In the genomic region with DNA sequence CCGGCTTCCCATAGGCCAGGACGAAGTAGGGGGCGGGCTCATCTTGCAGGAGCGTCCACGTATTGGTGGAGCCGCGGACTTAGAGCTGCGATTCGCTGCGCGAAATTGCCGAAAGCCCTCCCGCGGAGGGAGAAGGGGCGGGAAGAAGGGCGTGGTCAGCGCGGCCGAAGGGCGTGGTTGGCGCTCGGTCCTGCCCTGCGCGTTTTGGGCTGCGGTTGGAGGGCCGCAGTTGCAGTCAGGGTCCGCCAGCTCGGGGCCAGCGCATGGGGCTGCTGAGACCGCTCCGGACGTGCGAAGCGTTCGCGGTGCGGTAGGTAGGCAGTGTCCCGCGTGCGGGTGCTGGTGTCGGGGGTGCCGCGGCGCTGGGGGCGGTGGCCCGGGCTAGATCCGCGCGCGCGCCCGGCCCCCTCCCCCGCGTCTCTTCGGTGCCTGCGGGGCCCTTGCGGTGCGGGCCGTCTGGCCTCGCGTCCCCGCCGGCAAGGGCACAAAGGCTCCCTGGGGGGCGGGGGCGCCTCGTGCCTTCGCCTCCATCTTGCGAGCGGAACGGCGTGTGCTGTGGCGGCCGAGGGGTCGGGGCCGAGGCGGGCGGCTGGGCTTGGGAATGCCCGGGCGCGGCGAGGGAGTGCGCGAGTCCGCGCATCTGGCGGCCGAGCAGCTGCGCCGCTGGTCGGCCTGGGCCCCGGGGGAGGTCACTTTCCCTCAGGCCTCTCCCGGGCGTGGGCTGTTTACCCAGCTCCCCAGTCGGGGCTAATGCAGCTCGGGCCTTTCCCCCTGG, we compare ENCODE assay signal across 1 cellular context.
A peak's percentile ranks its signal among the peaks of the same experiment; 100 is the strongest.
TF ChIP-seq lines count a peak whose summit lies in the region.

A gene with protein sequence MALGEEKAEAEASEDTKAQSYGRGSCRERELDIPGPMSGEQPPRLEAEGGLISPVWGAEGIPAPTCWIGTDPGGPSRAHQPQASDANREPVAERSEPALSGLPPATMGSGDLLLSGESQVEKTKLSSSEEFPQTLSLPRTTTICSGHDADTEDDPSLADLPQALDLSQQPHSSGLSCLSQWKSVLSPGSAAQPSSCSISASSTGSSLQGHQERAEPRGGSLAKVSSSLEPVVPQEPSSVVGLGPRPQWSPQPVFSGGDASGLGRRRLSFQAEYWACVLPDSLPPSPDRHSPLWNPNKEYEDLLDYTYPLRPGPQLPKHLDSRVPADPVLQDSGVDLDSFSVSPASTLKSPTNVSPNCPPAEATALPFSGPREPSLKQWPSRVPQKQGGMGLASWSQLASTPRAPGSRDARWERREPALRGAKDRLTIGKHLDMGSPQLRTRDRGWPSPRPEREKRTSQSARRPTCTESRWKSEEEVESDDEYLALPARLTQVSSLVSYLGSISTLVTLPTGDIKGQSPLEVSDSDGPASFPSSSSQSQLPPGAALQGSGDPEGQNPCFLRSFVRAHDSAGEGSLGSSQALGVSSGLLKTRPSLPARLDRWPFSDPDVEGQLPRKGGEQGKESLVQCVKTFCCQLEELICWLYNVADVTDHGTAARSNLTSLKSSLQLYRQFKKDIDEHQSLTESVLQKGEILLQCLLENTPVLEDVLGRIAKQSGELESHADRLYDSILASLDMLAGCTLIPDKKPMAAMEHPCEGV (plus strand): TSS at position 202 of the 775 bp plus-strand sequence. CDS start 13,029 bp downstream, outside the sequence.

TF ChIP-seq in K562, 482 proteins besides CTCF, POLR2A, EP300 and RAD21 (continued from another document and continues in another):
- TF ChIP-seq, protein P1, sequence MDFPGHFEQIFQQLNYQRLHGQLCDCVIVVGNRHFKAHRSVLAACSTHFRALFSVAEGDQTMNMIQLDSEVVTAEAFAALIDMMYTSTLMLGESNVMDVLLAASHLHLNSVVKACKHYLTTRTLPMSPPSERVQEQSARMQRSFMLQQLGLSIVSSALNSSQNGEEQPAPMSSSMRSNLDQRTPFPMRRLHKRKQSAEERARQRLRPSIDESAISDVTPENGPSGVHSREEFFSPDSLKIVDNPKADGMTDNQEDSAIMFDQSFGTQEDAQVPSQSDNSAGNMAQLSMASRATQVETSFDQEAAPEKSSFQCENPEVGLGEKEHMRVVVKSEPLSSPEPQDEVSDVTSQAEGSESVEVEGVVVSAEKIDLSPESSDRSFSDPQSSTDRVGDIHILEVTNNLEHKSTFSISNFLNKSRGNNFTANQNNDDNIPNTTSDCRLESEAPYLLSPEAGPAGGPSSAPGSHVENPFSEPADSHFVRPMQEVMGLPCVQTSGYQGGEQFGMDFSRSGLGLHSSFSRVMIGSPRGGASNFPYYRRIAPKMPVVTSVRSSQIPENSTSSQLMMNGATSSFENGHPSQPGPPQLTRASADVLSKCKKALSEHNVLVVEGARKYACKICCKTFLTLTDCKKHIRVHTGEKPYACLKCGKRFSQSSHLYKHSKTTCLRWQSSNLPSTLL (IDR thresholded peaks at IDR 0.05), result no peak
- TF ChIP-seq FOXA1 (IDR thresholded peaks at IDR 0.05; ENCODE audit: borderline replicate concordance) (no peak), DACH1 (IDR thresholded peaks at IDR 0.05; ENCODE audit: partially characterized antibody) (no peak), ZEB2 (IDR thresholded peaks at IDR 0.05) (no peak), CBX1 (IDR thresholded peaks at IDR 0.05; ENCODE audit: low read depth) (0 out of 2 replicates have a peak, but pooled peaks have one; percentile 8), DIDO1 (tag; IDR thresholded peaks at IDR 0.05; ENCODE audit: low read depth) (no peak), HEY1 (CRISPR knock-in tag; IDR thresholded peaks at IDR 0.05; ENCODE audit: borderline replicate concordance) (no peak), ZNF764 (CRISPR knock-in tag; IDR thresholded peaks at IDR 0.05; ENCODE audit: low read depth) (no peak), EWSR1 (IDR thresholded peaks at IDR 0.05; ENCODE audit: borderline replicate concordance, low read depth, partially characterized antibody) (no peak), KDM2B (CRISPR knock-in tag; IDR thresholded peaks at IDR 0.05) (no peak), NFIC (IDR thresholded peaks at IDR 0.05) (peak; percentile 55), ESRRB (CRISPR knock-in tag; IDR thresholded peaks at IDR 0.05; ENCODE audit: borderline replicate concordance) (no peak), EP400 (IDR thresholded peaks at IDR 0.05) (no peak; the same call in 1 of the 2 replicates), SNIP1 (IDR thresholded peaks at IDR 0.05; ENCODE audit: low read depth) (no peak), BDP1 (IDR thresholded peaks at IDR 0.05; ENCODE audit: insufficient read depth, insufficient read length) (no peak), PHTF2 (CRISPR knock-in tag; IDR thresholded peaks at IDR 0.05) (no peak), ZC3H11A (IDR thresholded peaks at IDR 0.05; ENCODE audit: low read depth, low read length) (no peak), NFXL1 (CRISPR knock-in tag; IDR thresholded peaks at IDR 0.05) (no peak), CEBPG (CRISPR knock-in tag; IDR thresholded peaks at IDR 0.05) (no peak), CEBPG (tag; conservative IDR thresholded peaks at IDR 0.05 in 1 of 2, IDR thresholded peaks at IDR 0.05 in 1 of 2) (no peak), ZNF778 (CRISPR knock-in tag; IDR thresholded peaks at IDR 0.05) (no peak), ZC3H8 (IDR thresholded peaks at IDR 0.05) (no peak), WHSC1 (IDR thresholded peaks at IDR 0.05; ENCODE audit: low read length) (no peak), KLF6 (CRISPR knock-in tag; IDR thresholded peaks at IDR 0.05; ENCODE audit: borderline replicate concordance) (no peak), NFRKB (IDR thresholded peaks at IDR 0.05; ENCODE audit: low read depth) (no peak), SMARCE1 (IDR thresholded peaks at IDR 0.05) (no peak), IFI16 (CRISPR knock-in tag; IDR thresholded peaks at IDR 0.05) (no peak), CCAR2 (IDR thresholded peaks at IDR 0.05; ENCODE audit: low read depth, low read length) (no peak), ZNF347 (CRISPR knock-in tag; IDR thresholded peaks at IDR 0.05; ENCODE audit: low read depth) (no peak), CCNT2 (IDR thresholded peaks at IDR 0.05; ENCODE audit: borderline replicate concordance, extremely low read depth, insufficient read length, low read depth, low read length) (peak; percentile 86), KDM4B (IDR thresholded peaks at IDR 0.05; ENCODE audit: borderline replicate concordance in 2 of 2, low read depth in 1 of 2) (no peak)
- TF ChIP-seq, protein P2, sequence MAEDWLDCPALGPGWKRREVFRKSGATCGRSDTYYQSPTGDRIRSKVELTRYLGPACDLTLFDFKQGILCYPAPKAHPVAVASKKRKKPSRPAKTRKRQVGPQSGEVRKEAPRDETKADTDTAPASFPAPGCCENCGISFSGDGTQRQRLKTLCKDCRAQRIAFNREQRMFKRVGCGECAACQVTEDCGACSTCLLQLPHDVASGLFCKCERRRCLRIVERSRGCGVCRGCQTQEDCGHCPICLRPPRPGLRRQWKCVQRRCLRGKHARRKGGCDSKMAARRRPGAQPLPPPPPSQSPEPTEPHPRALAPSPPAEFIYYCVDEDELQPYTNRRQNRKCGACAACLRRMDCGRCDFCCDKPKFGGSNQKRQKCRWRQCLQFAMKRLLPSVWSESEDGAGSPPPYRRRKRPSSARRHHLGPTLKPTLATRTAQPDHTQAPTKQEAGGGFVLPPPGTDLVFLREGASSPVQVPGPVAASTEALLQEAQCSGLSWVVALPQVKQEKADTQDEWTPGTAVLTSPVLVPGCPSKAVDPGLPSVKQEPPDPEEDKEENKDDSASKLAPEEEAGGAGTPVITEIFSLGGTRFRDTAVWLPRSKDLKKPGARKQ (CRISPR knock-in tag; IDR thresholded peaks at IDR 0.05), result no peak
- TF ChIP-seq, protein P3, sequence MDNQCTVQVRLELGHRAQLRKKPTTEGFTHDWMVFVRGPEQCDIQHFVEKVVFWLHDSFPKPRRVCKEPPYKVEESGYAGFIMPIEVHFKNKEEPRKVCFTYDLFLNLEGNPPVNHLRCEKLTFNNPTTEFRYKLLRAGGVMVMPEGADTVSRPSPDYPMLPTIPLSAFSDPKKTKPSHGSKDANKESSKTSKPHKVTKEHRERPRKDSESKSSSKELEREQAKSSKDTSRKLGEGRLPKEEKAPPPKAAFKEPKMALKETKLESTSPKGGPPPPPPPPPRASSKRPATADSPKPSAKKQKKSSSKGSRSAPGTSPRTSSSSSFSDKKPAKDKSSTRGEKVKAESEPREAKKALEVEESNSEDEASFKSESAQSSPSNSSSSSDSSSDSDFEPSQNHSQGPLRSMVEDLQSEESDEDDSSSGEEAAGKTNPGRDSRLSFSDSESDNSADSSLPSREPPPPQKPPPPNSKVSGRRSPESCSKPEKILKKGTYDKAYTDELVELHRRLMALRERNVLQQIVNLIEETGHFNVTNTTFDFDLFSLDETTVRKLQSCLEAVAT (IDR thresholded peaks at IDR 0.05), result no peak; a peak in 2 of 4 replicates
- TF ChIP-seq, protein P4, sequence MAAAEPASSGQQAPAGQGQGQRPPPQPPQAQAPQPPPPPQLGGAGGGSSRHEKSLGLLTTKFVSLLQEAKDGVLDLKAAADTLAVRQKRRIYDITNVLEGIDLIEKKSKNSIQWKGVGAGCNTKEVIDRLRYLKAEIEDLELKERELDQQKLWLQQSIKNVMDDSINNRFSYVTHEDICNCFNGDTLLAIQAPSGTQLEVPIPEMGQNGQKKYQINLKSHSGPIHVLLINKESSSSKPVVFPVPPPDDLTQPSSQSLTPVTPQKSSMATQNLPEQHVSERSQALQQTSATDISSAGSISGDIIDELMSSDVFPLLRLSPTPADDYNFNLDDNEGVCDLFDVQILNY (CRISPR knock-in tag; IDR thresholded peaks at IDR 0.05), result no peak
- TF ChIP-seq, protein P5, sequence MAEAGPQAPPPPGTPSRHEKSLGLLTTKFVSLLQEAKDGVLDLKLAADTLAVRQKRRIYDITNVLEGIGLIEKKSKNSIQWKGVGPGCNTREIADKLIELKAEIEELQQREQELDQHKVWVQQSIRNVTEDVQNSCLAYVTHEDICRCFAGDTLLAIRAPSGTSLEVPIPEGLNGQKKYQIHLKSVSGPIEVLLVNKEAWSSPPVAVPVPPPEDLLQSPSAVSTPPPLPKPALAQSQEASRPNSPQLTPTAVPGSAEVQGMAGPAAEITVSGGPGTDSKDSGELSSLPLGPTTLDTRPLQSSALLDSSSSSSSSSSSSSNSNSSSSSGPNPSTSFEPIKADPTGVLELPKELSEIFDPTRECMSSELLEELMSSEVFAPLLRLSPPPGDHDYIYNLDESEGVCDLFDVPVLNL (CRISPR knock-in tag; IDR thresholded peaks at IDR 0.05; ENCODE audit: low read depth), result 0 out of 2 replicates have a peak, but pooled peaks have one; percentile 55
- TF ChIP-seq, protein P6, sequence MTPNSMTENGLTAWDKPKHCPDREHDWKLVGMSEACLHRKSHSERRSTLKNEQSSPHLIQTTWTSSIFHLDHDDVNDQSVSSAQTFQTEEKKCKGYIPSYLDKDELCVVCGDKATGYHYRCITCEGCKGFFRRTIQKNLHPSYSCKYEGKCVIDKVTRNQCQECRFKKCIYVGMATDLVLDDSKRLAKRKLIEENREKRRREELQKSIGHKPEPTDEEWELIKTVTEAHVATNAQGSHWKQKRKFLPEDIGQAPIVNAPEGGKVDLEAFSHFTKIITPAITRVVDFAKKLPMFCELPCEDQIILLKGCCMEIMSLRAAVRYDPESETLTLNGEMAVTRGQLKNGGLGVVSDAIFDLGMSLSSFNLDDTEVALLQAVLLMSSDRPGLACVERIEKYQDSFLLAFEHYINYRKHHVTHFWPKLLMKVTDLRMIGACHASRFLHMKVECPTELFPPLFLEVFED (CRISPR knock-in tag; conservative IDR thresholded peaks at IDR 0.05), result no peak
- TF ChIP-seq, protein P7, sequence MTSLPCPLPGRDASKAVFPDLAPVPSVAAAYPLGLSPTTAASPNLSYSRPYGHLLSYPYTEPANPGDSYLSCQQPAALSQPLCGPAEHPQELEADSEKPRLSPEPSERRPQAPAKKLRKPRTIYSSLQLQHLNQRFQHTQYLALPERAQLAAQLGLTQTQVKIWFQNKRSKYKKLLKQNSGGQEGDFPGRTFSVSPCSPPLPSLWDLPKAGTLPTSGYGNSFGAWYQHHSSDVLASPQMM (CRISPR knock-in tag; IDR thresholded peaks at IDR 0.05), result no peak
- TF ChIP-seq, protein P8, sequence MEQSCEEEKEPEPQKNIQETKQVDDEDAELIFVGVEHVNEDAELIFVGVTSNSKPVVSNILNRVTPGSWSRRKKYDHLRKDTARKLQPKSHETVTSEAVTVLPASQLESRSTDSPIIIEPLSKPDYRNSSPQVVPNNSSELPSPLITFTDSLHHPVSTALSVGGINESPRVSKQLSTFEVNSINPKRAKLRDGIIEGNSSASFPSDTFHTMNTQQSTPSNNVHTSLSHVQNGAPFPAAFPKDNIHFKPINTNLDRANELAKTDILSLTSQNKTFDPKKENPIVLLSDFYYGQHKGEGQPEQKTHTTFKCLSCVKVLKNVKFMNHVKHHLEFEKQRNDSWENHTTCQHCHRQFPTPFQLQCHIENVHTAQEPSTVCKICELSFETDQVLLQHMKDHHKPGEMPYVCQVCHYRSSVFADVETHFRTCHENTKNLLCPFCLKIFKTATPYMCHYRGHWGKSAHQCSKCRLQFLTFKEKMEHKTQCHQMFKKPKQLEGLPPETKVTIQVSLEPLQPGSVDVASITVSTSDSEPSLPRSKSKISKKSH (CRISPR knock-in tag; IDR thresholded peaks at IDR 0.05), result no peak
- TF ChIP-seq, protein P9, sequence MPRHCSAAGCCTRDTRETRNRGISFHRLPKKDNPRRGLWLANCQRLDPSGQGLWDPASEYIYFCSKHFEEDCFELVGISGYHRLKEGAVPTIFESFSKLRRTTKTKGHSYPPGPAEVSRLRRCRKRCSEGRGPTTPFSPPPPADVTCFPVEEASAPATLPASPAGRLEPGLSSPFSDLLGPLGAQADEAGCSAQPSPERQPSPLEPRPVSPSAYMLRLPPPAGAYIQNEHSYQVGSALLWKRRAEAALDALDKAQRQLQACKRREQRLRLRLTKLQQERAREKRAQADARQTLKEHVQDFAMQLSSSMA (CRISPR knock-in tag; IDR thresholded peaks at IDR 0.05), result peak; percentile 67; the same call in 1 of the 2 replicates
- TF ChIP-seq, protein P10, sequence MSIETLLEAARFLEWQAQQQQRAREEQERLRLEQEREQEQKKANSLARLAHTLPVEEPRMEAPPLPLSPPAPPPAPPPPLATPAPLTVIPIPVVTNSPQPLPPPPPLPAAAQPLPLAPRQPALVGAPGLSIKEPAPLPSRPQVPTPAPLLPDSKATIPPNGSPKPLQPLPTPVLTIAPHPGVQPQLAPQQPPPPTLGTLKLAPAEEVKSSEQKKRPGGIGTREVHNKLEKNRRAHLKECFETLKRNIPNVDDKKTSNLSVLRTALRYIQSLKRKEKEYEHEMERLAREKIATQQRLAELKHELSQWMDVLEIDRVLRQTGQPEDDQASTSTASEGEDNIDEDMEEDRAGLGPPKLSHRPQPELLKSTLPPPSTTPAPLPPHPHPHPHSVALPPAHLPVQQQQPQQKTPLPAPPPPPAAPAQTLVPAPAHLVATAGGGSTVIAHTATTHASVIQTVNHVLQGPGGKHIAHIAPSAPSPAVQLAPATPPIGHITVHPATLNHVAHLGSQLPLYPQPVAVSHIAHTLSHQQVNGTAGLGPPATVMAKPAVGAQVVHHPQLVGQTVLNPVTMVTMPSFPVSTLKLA (conservative IDR thresholded peaks at IDR 0.05), result peak; percentile 2 to 45; a peak in 2 of 4 replicates
